ENCODE assay signal across 8 cellular contexts in genomic region chr19:14434543-14435319, GRCh38. TPM values are rescaled to one million over a fixed set of nuclear protein-coding genes. Genes with fewer than 3 reads are reported as not detected.
A peak's percentile ranks its signal among the peaks of the same experiment; 100 is the strongest.
DNase-seq lines count a peak whose midpoint lies in the region; FAIRE-seq and TF ChIP-seq lines count a peak whose summit lies in the region.

No MANE protein-coding gene starts in this region.

- no peak for FAIRE-seq in D721Med (lab: Jason Lieb, UNC)

- no peak for TF ChIP-seq CTCF in astrocyte of the spinal cord (IDR thresholded peaks at IDR 0.05; ENCODE audit: low read depth, low read length)
- no peak for TF ChIP-seq CTCF in D721Med (IDR thresholded peaks at IDR 0.05; ENCODE audit: insufficient read depth, missing control alignments)

- H3K4me3 ChIP-seq in astrocyte of the spinal cord (ENCODE audit: low read depth, low read length): peak overlapping the region; percentile 71

- in situ Hi-C loops in astrocyte of the spinal cord (cut with HindIII; ENCODE audit: low sequenced_read_pairs): no loop called here

- peak; percentile 58 for DNase-seq in GM04503 (ENCODE audit: low read depth)
- peak; percentile 69 for DNase-seq in astrocyte of the spinal cord (ENCODE audit: low read depth, low spot score)
- peak; percentile 80 for DNase-seq in kidney glomerular epithelial cell (lab: John Stamatoyannopoulos, UW)
- DNase-seq in stimulated activated CD4-positive, alpha-beta T cell treated with anti-CD3 and anti-CD28 coated beads, Interleukin-4, amount 100 ng/mL, for 24 hours: peak; percentile 41
- DNase-seq in NCI-H524 treated with DMSO at 0.1 percent for 48 hours (lab: John Stamatoyannopoulos, UW): no peak
- DNase-seq in DMS153 (lab: John Stamatoyannopoulos, UW): no peak
- no peak for DNase-seq in D721Med (ENCODE audit: insufficient read length, low spot score)

TF ChIP-seq in PFSK-1, 5 proteins besides CTCF, POLR2A, EP300 and RAD21:
- TF ChIP-seq REST (IDR thresholded peaks at IDR 0.05; ENCODE audit: insufficient read depth in 1 of 2, low read depth in 2 of 2, low read length in 2 of 2): 0 out of 4 replicates have a peak, but pooled peaks of 1 of the 2 experiments have one; percentile 19
- TF ChIP-seq POLR2AphosphoS5 (IDR thresholded peaks at IDR 0.05; ENCODE audit: low read depth, low read length): peak; percentile 70; the same call in 1 of the 2 replicates
- TF ChIP-seq FOXP2 (optimal IDR thresholded peaks at IDR 0.05; ENCODE audit: borderline replicate concordance, extremely low read depth, extremely low read length, insufficient read depth): peak; percentile 84
- 0 out of 2 replicates have a peak, but pooled peaks have one; percentile 65 for TF ChIP-seq TAF1 (IDR thresholded peaks at IDR 0.05; ENCODE audit: borderline replicate concordance, insufficient read depth, low read length)
- peak; percentile 74; the same call in 1 of the 2 replicates for TF ChIP-seq SIN3A (IDR thresholded peaks at IDR 0.05; ENCODE audit: borderline replicate concordance, insufficient read depth, low read length)

RNA-seq across cellular contexts. Expression of gene PKN1, which starts 1.6 kb away (rescaled TPM):
- polyA plus RNA-seq in PFSK-1 (2012; ENCODE audit: insufficient read length, low read depth): 466 TPM

RNA-seq across cellular contexts. Expression of gene DDX39A, which starts 15.6 kb away (rescaled TPM):
- 222 TPM for polyA plus RNA-seq in PFSK-1 (2012; ENCODE audit: insufficient read length, low read depth)

RNA-seq across cellular contexts. Expression of gene PTGER1, which starts 40.4 kb away (rescaled TPM):
- 5.0 TPM for polyA plus RNA-seq in PFSK-1 (2012; ENCODE audit: insufficient read length, low read depth)

RNA-seq across cellular contexts. Expression of gene ADGRE5, which starts 53.5 kb away (rescaled TPM):
- 134 TPM for polyA plus RNA-seq in PFSK-1 (2012; ENCODE audit: insufficient read length, low read depth)

Comparison
In these comparisons a context has a peak if more than half of its experiments do, and no peak if none do; other contexts are left out.
1. DNase-seq: peak in GM04503 (single experiment), astrocyte of the spinal cord (single experiment), kidney glomerular epithelial cell (single experiment) and stimulated activated CD4-positive, alpha-beta T cell treated with anti-CD3 and anti-CD28 coated beads, Interleukin-4, amount 100 ng/mL, for 24 hours (single experiment); none in NCI-H524 treated with DMSO at 0.1 percent for 48 hours (single experiment), DMS153 (single experiment) and D721Med (single experiment).